8 cellular contexts compared by ENCODE assay signal in genomic region chr3:79497447-79498111, GRCh38.
DNase-seq lines count a peak whose midpoint lies in the region; ATAC-seq and TF ChIP-seq lines count a peak whose summit lies in the region.

No MANE protein-coding gene starts in this region.

- TF ChIP-seq EP300 in SK-N-SH (IDR thresholded peaks at IDR 0.05; ENCODE audit: borderline replicate concordance in 1 of 2, low read depth in 1 of 2, low read length in 1 of 2): no peak

- H3K4me2 ChIP-seq in SK-N-SH: no peak overlapping the region

- no peak overlapping the region for H3K27ac ChIP-seq in SK-N-SH (ENCODE audit: low read depth in 2 of 2, low read length in 1 of 2)

- WGBS in SK-N-SH (ENCODE audit: low lambda C conversion rate): 16% methylated on average over 7 of the region's 7 CpGs

- CTCF ChIA-PET in SK-N-SH (lab: Yijun Ruan, JAX): interaction anchor here (0.6 to 1.2 kb wide), 10 partner anchors 15 to 411 kb away, joined by 3 to 7 read pairs (median 3); no protein-coding TSS in a partner anchor

- POLR2A ChIA-PET in SK-N-SH (lab: Yijun Ruan, JAX): no interaction called here

- no peaks in the 10 kb centered on the region for H3K27me3 ChIP-seq in SK-N-SH (ENCODE audit: insufficient read depth)

- H3K9me3 ChIP-seq in SK-N-SH: no peaks in the 10 kb centered on the region

- TF ChIP-seq RAD21 in SK-N-SH (IDR thresholded peaks at IDR 0.05; ENCODE audit: low read length): peak; percentile 75

- ATAC-seq in SK-N-SH treated with all-trans-retinoic acid at 6 μM for 48 hours (no peak), GM19328 (IDR thresholded peaks at IDR 0.05; ENCODE audit: unreplicated experiment) (no peak), HG02623 (IDR thresholded peaks at IDR 0.05; ENCODE audit: unreplicated experiment) (no peak)

- H4K20me1 ChIP-seq in SK-N-SH (ENCODE audit: insufficient read depth): no peaks in the 10 kb centered on the region

- DNase-seq in SK-N-SH (peak; percentile 65), NCI-H446 treated with DMSO at 0.1 percent for 48 hours (lab: John Stamatoyannopoulos, UW) (peak; percentile 37), epithelial cell of esophagus (ENCODE audit: low read depth) (peak; percentile 24), superior temporal gyrus (ENCODE audit: extremely low spot score) (peak; percentile 65), COR-L47 (lab: John Stamatoyannopoulos, UW) (no peak)

- no peaks in the 10 kb centered on the region for H3K4me1 ChIP-seq in SK-N-SH (ENCODE audit: control insufficient read depth in 1 of 2, insufficient read depth in 2 of 2, low read depth in 1 of 2, low read length in 1 of 2)

- no peaks in the 10 kb centered on the region; the same call in none of the 2 replicates for H3K9me2 ChIP-seq in SK-N-SH

- H3K9ac ChIP-seq in SK-N-SH: no peak overlapping the region

- peak; percentile 88 for TF ChIP-seq CTCF in SK-N-SH (IDR thresholded peaks at IDR 0.05)
- peak; percentile 68 for TF ChIP-seq CTCF in epithelial cell of esophagus (IDR thresholded peaks at IDR 0.05; ENCODE audit: insufficient read depth, low read depth, low read length, missing control alignments)

- peaks cover 4% of the 10 kb centered on the region for H3F3A ChIP-seq in SK-N-SH (replicated peaks; ENCODE audit: insufficient read depth)

- H3K4me3 ChIP-seq in SK-N-SH (ENCODE audit: low read depth in 2 of 2, low read length in 1 of 2): no peak overlapping the region
- H3K4me3 ChIP-seq in epithelial cell of esophagus (ENCODE audit: low read length): no peak overlapping the region

- H3K79me2 ChIP-seq in SK-N-SH (ENCODE audit: insufficient read depth): no peaks in the 10 kb centered on the region

- no peak overlapping the region for H2AFZ ChIP-seq in SK-N-SH (ENCODE audit: low read depth)

- no peaks in the 10 kb centered on the region for H3K36me3 ChIP-seq in SK-N-SH (replicated peaks in 1 of 2; ENCODE audit: control insufficient read depth in 1 of 2, insufficient read depth in 2 of 2, low read length in 1 of 2)

TF ChIP-seq in SK-N-SH, 30 proteins besides CTCF, POLR2A, EP300 and RAD21:
- TF ChIP-seq JUND (IDR thresholded peaks at IDR 0.05) (no peak), SMC3 (IDR thresholded peaks at IDR 0.05; ENCODE audit: low read depth, low read length) (peak; percentile 47), PBX3 (IDR thresholded peaks at IDR 0.05) (no peak), RCOR1 (IDR thresholded peaks at IDR 0.05; ENCODE audit: low read length) (no peak), EZH2phosphoT487 (IDR thresholded peaks at IDR 0.05; ENCODE audit: borderline replicate concordance, low read depth) (no peak), NFIC (IDR thresholded peaks at IDR 0.05; ENCODE audit: borderline replicate concordance) (no peak)
TF ChIP-seq in SK-N-SH: peak in this region for 1.

TF ChIP-seq in SK-N-SH treated with all-trans-retinoic acid at 6 μM for 48 hours, 23 proteins besides CTCF, POLR2A, EP300 and RAD21:
- TF ChIP-seq ESRRG (CRISPR knock-in tag; IDR thresholded peaks at IDR 0.05) (no peak), ZNF565 (CRISPR knock-in tag; conservative IDR thresholded peaks at IDR 0.05; ENCODE audit: low read depth) (no peak), RARB (CRISPR knock-in tag; IDR thresholded peaks at IDR 0.05) (no peak), ARNTL (CRISPR knock-in tag; IDR thresholded peaks at IDR 0.05; ENCODE audit: borderline replicate concordance, low read depth) (no peak), GLIS3 (CRISPR knock-in tag; IDR thresholded peaks at IDR 0.05) (no peak), TCF4 (CRISPR knock-in tag; IDR thresholded peaks at IDR 0.05; ENCODE audit: borderline replicate concordance) (no peak), BACH2 (CRISPR knock-in tag; IDR thresholded peaks at IDR 0.05; ENCODE audit: borderline replicate concordance) (no peak), PPARA (CRISPR knock-in tag; IDR thresholded peaks at IDR 0.05; ENCODE audit: borderline replicate concordance) (no peak), ISL1 (CRISPR knock-in tag; IDR thresholded peaks at IDR 0.05) (no peak), TSHZ2 (CRISPR knock-in tag; IDR thresholded peaks at IDR 0.05) (no peak), ZNF8 (CRISPR knock-in tag; IDR thresholded peaks at IDR 0.05) (no peak), CSRNP3 (CRISPR knock-in tag; IDR thresholded peaks at IDR 0.05) (no peak), CSDC2 (CRISPR knock-in tag; IDR thresholded peaks at IDR 0.05) (no peak)
